In genomic region chr12:119375170-119375569, GRCh38 we compare ENCODE assay signal across 24 cellular contexts. TPM values are rescaled to one million over a fixed set of nuclear protein-coding genes. Genes with fewer than 3 reads are reported as not detected.
A peak's percentile ranks its signal among the peaks of the same experiment; 100 is the strongest.
DNase-seq lines count a peak whose midpoint lies in the region; ATAC-seq, FAIRE-seq and TF ChIP-seq lines count a peak whose summit lies in the region.
"Had no signal": no experiment of that assay in that cellular context is flagged by ENCODE, and none has a peak within 500 bp of the region (broad histone marks: within the 10 kb centered on the region; RNA-seq: fewer than 3 reads in every experiment).

No MANE protein-coding gene starts in this region.

- H3K4me1 Mint-ChIP-seq in activated CD4-positive, alpha-beta memory T cell treated with anti-CD3 and anti-CD28 coated beads, Interleukin-2, amount 10 ng/mL, durations not matched to agents 7 days and 5 days: peaks cover 17% of the 10 kb centered on the region
- H3K4me1 Mint-ChIP-seq in activated CD4-positive, alpha-beta memory T cell treated with anti-CD3 and anti-CD28 coated beads for 36 hours (ENCODE audit: low read depth): no peaks in the 10 kb centered on the region
- peaks cover 31% of the 10 kb centered on the region for H3K4me1 Mint-ChIP-seq in progenitor cell of endocrine pancreas (ENCODE audit: low read depth)

- peak overlapping the region; percentile 77; the same call in 1 of the 2 replicates for H3K4me2 ChIP-seq in GM12878 (ENCODE audit: control insufficient read depth, insufficient read depth)
- H3K4me2 ChIP-seq: PC-9 had no signal

- no peak for TF ChIP-seq CTCF in heart right ventricle (IDR thresholded peaks at IDR 0.05)
- no peak for TF ChIP-seq CTCF in GM12878 (IDR thresholded peaks at IDR 0.05 in 2 of 3, conservative IDR thresholded peaks at IDR 0.05 in 1 of 3; ENCODE audit: control insufficient read depth in 2 of 3, extremely low read depth in 1 of 3, insufficient read depth in 1 of 3, low read depth in 3 of 3, low read length in 3 of 3)
- TF ChIP-seq CTCF in progenitor cell of endocrine pancreas (IDR thresholded peaks at IDR 0.05; ENCODE audit: unreplicated experiment): no peak

- 78 to 80% methylated on average over 3 of the region's 3 CpGs for WGBS in heart right ventricle, 2 donors
- 75% methylated on average over 3 of the region's 3 CpGs for WGBS in right cardiac atrium
- WGBS in GM12878 (ENCODE audit: insufficient coverage, insufficient replicate concordance, low lambda C conversion rate, missing lambda C conversion rate): 57% methylated on average over 3 of the region's 3 CpGs

- in situ Hi-C loops in GM12878 (cut with MboI): no loop called here

- no peaks in the 10 kb centered on the region for H3K27me3 ChIP-seq in heart right ventricle
- H3K27me3 ChIP-seq in right cardiac atrium (ENCODE audit: control insufficient read depth, insufficient read depth): no peaks in the 10 kb centered on the region
- no peaks in the 10 kb centered on the region for H3K27me3 ChIP-seq in GM12878 (replicated peaks in 1 of 2; ENCODE audit: control insufficient read depth in 2 of 2, insufficient read depth in 2 of 2, low read length in 1 of 2)

- ATAC-seq in heart right ventricle: no peak
- ATAC-seq in right cardiac atrium: no peak
- ATAC-seq in GM12878: no peak

- peaks cover 0 to 65% (median 26%) of the 10 kb centered on the region in 9 donors for H3K4me1 ChIP-seq in heart right ventricle
- H3K4me1 ChIP-seq in right cardiac atrium (ENCODE audit: control insufficient read depth, insufficient read depth, low read length): peaks cover 7% of the 10 kb centered on the region
- peaks cover 8% of the 10 kb centered on the region; the same call in 1 of the 2 replicates for H3K4me1 ChIP-seq in GM12878 (ENCODE audit: control insufficient read depth, insufficient read depth, low read length)

- peaks cover under 1% of the 10 kb centered on the region for H3K27me3 Mint-ChIP-seq in activated CD4-positive, alpha-beta memory T cell treated with anti-CD3 and anti-CD28 coated beads, Interleukin-2, amount 10 ng/mL, durations not matched to agents 7 days and 5 days
- H3K27me3 Mint-ChIP-seq in activated CD4-positive, alpha-beta memory T cell treated with anti-CD3 and anti-CD28 coated beads for 36 hours: peaks cover 10% of the 10 kb centered on the region
- no peaks in the 10 kb centered on the region for H3K27me3 Mint-ChIP-seq in progenitor cell of endocrine pancreas

- no peak overlapping the region for H2AFZ ChIP-seq in GM12878 (ENCODE audit: control insufficient read depth, low read depth, low read length)
- H2AFZ ChIP-seq: PC-9 had no signal

- no peaks in the 10 kb centered on the region for H4K20me1 ChIP-seq in GM12878 (ENCODE audit: control insufficient read depth, insufficient read depth)

- no peaks in the 10 kb centered on the region for H3K9me3 Mint-ChIP-seq in activated CD4-positive, alpha-beta memory T cell treated with anti-CD3 and anti-CD28 coated beads, Interleukin-2, amount 10 ng/mL, durations not matched to agents 7 days and 5 days
- H3K9me3 Mint-ChIP-seq in activated CD4-positive, alpha-beta memory T cell treated with anti-CD3 and anti-CD28 coated beads for 36 hours: no peaks in the 10 kb centered on the region
- peaks cover 3% of the 10 kb centered on the region for H3K9me3 Mint-ChIP-seq in progenitor cell of endocrine pancreas (ENCODE audit: low read depth)
- H3K9me3 Mint-ChIP-seq: CD4-positive, alpha-beta T cell had no signal

- no peak overlapping the region for H3K4me3 ChIP-seq in heart right ventricle
- no peak overlapping the region for H3K4me3 ChIP-seq in right cardiac atrium (ENCODE audit: low read length)
- H3K4me3 ChIP-seq in GM12878: no peak overlapping the region
- H3K4me3 ChIP-seq: PC-9 had no signal

- no peak for DNase-seq in activated CD4-positive, alpha-beta memory T cell treated with anti-CD3 and anti-CD28 coated beads, Interleukin-2, amount 10 ng/mL, durations not matched to agents 7 days and 5 days
- DNase-seq in activated CD4-positive, alpha-beta memory T cell treated with anti-CD3 and anti-CD28 coated beads for 36 hours: no peak
- DNase-seq in heart right ventricle (no peak), right cardiac atrium (no peak), GM12878 (ENCODE audit: low read depth, low spot score) (no peak), progenitor cell of endocrine pancreas (ENCODE audit: low spot score, unreplicated experiment) (no peak)
- DNase-seq in stimulated activated CD8-positive, alpha-beta memory T cell treated with anti-CD3 and anti-CD28 coated beads, Interleukin-4, amount 100 ng/mL, for 48 hours: no peak
- DNase-seq: CD4-positive, alpha-beta T cell; Karpas-422; NCI-H1092; NCI-H1417 treated with DMSO at 0.1 percent for 48 hours; NCI-H1694 treated with DMSO at 0.1 percent for 48 hours; NCI-H2081; NCI-H2227 treated with DMSO at 0.1 percent for 48 hours; NCI-H526 treated with DMSO at 0.1 percent for 48 hours; PC-9; SHP77 had no signal

- no peak for TF ChIP-seq EP300 in GM12878 (IDR thresholded peaks at IDR 0.05; ENCODE audit: borderline replicate concordance in 1 of 2, control insufficient read depth in 1 of 2, low read depth in 2 of 2, low read length in 2 of 2)

- H3K9ac ChIP-seq in GM12878 (ENCODE audit: control insufficient read depth, insufficient read depth, low read length): no peak overlapping the region

- intact Hi-C loops in activated CD4-positive, alpha-beta memory T cell treated with anti-CD3 and anti-CD28 coated beads for 36 hours (cut with micrococcal nuclease): no loop called here
- intact Hi-C loops in heart right ventricle (cut with DNase I): loop anchor here in 2 of 10 donors (10.0 kb wide), 2 partner anchors 170 to 190 kb away; no protein-coding TSS in a partner anchor
- intact Hi-C loops in right cardiac atrium (cut with DNase I): no loop called here
- intact Hi-C loops in GM12878 (cut with micrococcal nuclease; ENCODE audit: unreplicated experiment): no loop called here

- no peak for FAIRE-seq in GM12878 (lab: Jason Lieb, UNC)
- FAIRE-seq: D721Med, H54 had no signal

- H3K9me3 ChIP-seq in heart right ventricle (peaks cover 0 to 6% (median 0%) of the 10 kb centered on the region in 11 donors), right cardiac atrium (ENCODE audit: control insufficient read depth, low read length) (no peaks in the 10 kb centered on the region), GM12878 (replicated peaks; ENCODE audit: control insufficient read depth, insufficient read depth, low read length) (no peaks in the 10 kb centered on the region)

- H3K27ac ChIP-seq in heart right ventricle (peak overlapping the region in 8 of 10 donors; percentile 19 to 75 (median 62)), right cardiac atrium (ENCODE audit: low read length) (no peak overlapping the region), GM12878 (ENCODE audit: control insufficient read depth, insufficient read depth) (0 out of 2 replicates have a peak overlapping the region, but pooled peaks have one; percentile 4)
- H3K27ac ChIP-seq: HL-60, PC-9 had no signal

- TF ChIP-seq POLR2A in GM12878 (IDR thresholded peaks at IDR 0.05; ENCODE audit: low read depth, low read length): no peak

- SMC1A ChIA-PET in GM12878 (lab: Charles Lee; ENCODE audit: uncharacterized antibody, unreplicated experiment): no interaction called here

- no TSS peak for BruUV-seq in GM12878 (replicated peaks; lab: Mats Ljungman, UMichigan)

- RAD21 ChIA-PET in GM12878 (lab: Charles Lee; ENCODE audit: unreplicated experiment): no interaction called here

- POLR2A ChIA-PET in activated CD4-positive, alpha-beta memory T cell treated with anti-CD3 and anti-CD28 coated beads, Interleukin-2, amount 10 ng/mL, durations not matched to agents 7 days and 5 days (lab: Charles Lee): no interaction called here
- POLR2A ChIA-PET in activated CD4-positive, alpha-beta memory T cell treated with anti-CD3 and anti-CD28 coated beads for 36 hours (lab: Charles Lee): no interaction called here
- POLR2A ChIA-PET in GM12878 (lab: Charles Lee): no interaction called here

- H3K4me3 Mint-ChIP-seq in activated CD4-positive, alpha-beta memory T cell treated with anti-CD3 and anti-CD28 coated beads, Interleukin-2, amount 10 ng/mL, durations not matched to agents 7 days and 5 days: no peak overlapping the region
- H3K4me3 Mint-ChIP-seq in activated CD4-positive, alpha-beta memory T cell treated with anti-CD3 and anti-CD28 coated beads for 36 hours: no peak overlapping the region
- H3K4me3 Mint-ChIP-seq in progenitor cell of endocrine pancreas (ENCODE audit: low read depth): peak overlapping the region; percentile 4
- H3K4me3 Mint-ChIP-seq: CD4-positive, alpha-beta T cell had no signal

- CTCF ChIA-PET in activated CD4-positive, alpha-beta memory T cell treated with anti-CD3 and anti-CD28 coated beads, Interleukin-2, amount 10 ng/mL, durations not matched to agents 7 days and 5 days (lab: Charles Lee): interaction anchor here (1.2 kb wide), 1 partner anchor 38 kb away, joined by 3 read pairs; no protein-coding TSS in a partner anchor
- CTCF ChIA-PET in activated CD4-positive, alpha-beta memory T cell treated with anti-CD3 and anti-CD28 coated beads for 36 hours (lab: Charles Lee): no interaction called here
- CTCF ChIA-PET in GM12878 (lab: Yijun Ruan, JAX): interaction anchor here (0.9 kb wide), 1 partner anchor 13 kb away, joined by 3 read pairs; no protein-coding TSS in a partner anchor

- no peaks in the 10 kb centered on the region for H3K79me2 ChIP-seq in GM12878 (ENCODE audit: control insufficient read depth, insufficient read depth, low read length)

- no peak for TF ChIP-seq RAD21 in GM12878 (IDR thresholded peaks at IDR 0.05; ENCODE audit: insufficient read depth, low read depth, low read length)

- H3K27ac Mint-ChIP-seq in activated CD4-positive, alpha-beta memory T cell treated with anti-CD3 and anti-CD28 coated beads, Interleukin-2, amount 10 ng/mL, durations not matched to agents 7 days and 5 days: peak overlapping the region; percentile 47
- no peak overlapping the region for H3K27ac Mint-ChIP-seq in activated CD4-positive, alpha-beta memory T cell treated with anti-CD3 and anti-CD28 coated beads for 36 hours
- H3K27ac Mint-ChIP-seq in progenitor cell of endocrine pancreas: peak overlapping the region; percentile 91
- H3K27ac Mint-ChIP-seq: CD4-positive, alpha-beta T cell had no signal

- H3K36me3 ChIP-seq in heart right ventricle (no peaks in the 10 kb centered on the region), GM12878 (ENCODE audit: control insufficient read depth in 2 of 2, insufficient read depth in 2 of 2, low read length in 1 of 2) (no peaks in the 10 kb centered on the region)

- H3K36me3 Mint-ChIP-seq in activated CD4-positive, alpha-beta memory T cell treated with anti-CD3 and anti-CD28 coated beads, Interleukin-2, amount 10 ng/mL, durations not matched to agents 7 days and 5 days (ENCODE audit: low read depth): no peaks in the 10 kb centered on the region
- H3K36me3 Mint-ChIP-seq in activated CD4-positive, alpha-beta memory T cell treated with anti-CD3 and anti-CD28 coated beads for 36 hours: no peaks in the 10 kb centered on the region
- H3K36me3 Mint-ChIP-seq in progenitor cell of endocrine pancreas (ENCODE audit: insufficient read depth): peaks cover 1% of the 10 kb centered on the region

RNA-seq across cellular contexts. Expression of gene CCDC60, which starts 40.6 kb away (rescaled TPM):
- total RNA-seq in activated CD4-positive, alpha-beta memory T cell treated with anti-CD3 and anti-CD28 coated beads, Interleukin-2, amount 10 ng/mL, durations not matched to agents 7 days and 5 days: not detected
- total RNA-seq in activated CD4-positive, alpha-beta memory T cell treated with anti-CD3 and anti-CD28 coated beads for 36 hours: not detected
- total RNA-seq in heart right ventricle (not detected), right cardiac atrium (under 1 TPM; 0.09 to 0.20 (median 0.15) TPM), GM12878 (2014; rRNA removed) (not detected in 2 replicates), GM12878 (2014; rRNA removed; fragmentation: Illumina TruSeq; extraction: Trizol) (not detected in 2 replicates), GM12878 (2021) (not detected in 2 replicates), progenitor cell of endocrine pancreas (17.6 and 23.4 TPM in 2 replicates)
- polyA plus RNA-seq in heart right ventricle (not detected), right cardiac atrium (0.07 TPM), GM12878 (2011; rRNA removed) (not detected in 2 replicates), GM12878 (2014; fragmentation: Illumina TruSeq; extraction: Trizol) (not detected in 2 replicates), GM12878 (2014; fragmentation: Nextera tagmentation; extraction: Ambion mirVana) (not detected), GM12878 (2014; rRNA removed) (not detected in 2 replicates), GM12878 (2016; fragmentation: Nextera tagmentation; extraction: Ambion mirVana) (under 1 TPM in 1 of 2 experiments, not detected in 1; 0.19 TPM)
- total RNA-seq in GM12878 (2013; cell fraction: nucleolus; rRNA removed): not detected in 2 replicates
- not detected for polyA plus RNA-seq in GM12878 (2011; ENCODE audit: low read depth)
- polyA plus RNA-seq in GM12878 (2011; cell fraction: cytosol; rRNA removed): not detected in 2 replicates
- not detected in 2 replicates for polyA plus RNA-seq in GM12878 (2011; cell fraction: nucleus; rRNA removed)
- polyA plus RNA-seq in GM12878 (2012): not detected in 2 replicates
- polyA minus RNA-seq in GM12878 (2011; rRNA and poly(A)+ RNA removed): not detected in 2 replicates
- polyA minus RNA-seq in GM12878 (2011; cell fraction: cytosol; rRNA and poly(A)+ RNA removed): not detected in 2 replicates
- polyA minus RNA-seq in GM12878 (2011; cell fraction: nucleus; rRNA and poly(A)+ RNA removed): not detected in 2 replicates
- total RNA-seq: A172; CD4-positive, alpha-beta T cell; NCI-H460; PC-9; RPMI7951 had no signal
- polyA plus RNA-seq: BJ had no signal

Comparison
In these comparisons a context has a peak if more than half of its experiments do, and no peak if none do; other contexts are left out.
1. RNA of gene CCDC60, which starts 40.6 kb away (total RNA-seq): 17.6 to 23.4 TPM in progenitor cell of endocrine pancreas; 0.09 to 0.20 TPM in right cardiac atrium, not detected in activated CD4-positive, alpha-beta memory T cell treated with anti-CD3 and anti-CD28 coated beads, Interleukin-2, amount 10 ng/mL, durations not matched to agents 7 days and 5 days, not detected in activated CD4-positive, alpha-beta memory T cell treated with anti-CD3 and anti-CD28 coated beads for 36 hours, not detected in heart right ventricle and not detected in GM12878; every median in the first group is over 10 times any median in the second.